ENCODE assay signal across 22 cellular contexts in the genomic region with DNA sequence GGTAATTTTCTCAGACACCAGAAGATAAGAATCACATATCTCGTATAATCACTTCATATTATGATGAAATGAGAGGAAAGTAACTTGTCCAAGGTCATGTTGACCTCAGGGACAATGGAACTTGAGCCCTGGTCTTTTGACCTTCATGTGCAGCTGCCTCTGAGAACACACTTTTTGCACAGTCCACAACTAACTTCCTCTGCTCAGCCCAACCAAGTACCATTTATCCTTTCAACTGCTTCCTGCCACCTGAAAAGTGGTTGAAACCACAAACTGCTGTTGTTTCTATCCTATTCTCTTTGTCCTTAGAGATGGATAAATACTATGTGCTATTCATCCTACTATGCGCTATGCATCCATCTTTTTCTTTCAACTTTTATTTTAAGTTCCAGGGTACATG. TPM values are rescaled to one million over a fixed set of nuclear protein-coding genes. Genes with fewer than 3 reads are reported as not detected.
A peak's percentile ranks its signal among the peaks of the same experiment; 100 is the strongest.
DNase-seq lines count a peak whose midpoint lies in the region; ATAC-seq and TF ChIP-seq lines count a peak whose summit lies in the region.
"Had no signal": no experiment of that assay in that cellular context is flagged by ENCODE, and none has a peak within 500 bp of the region (broad histone marks: within the 10 kb centered on the region; RNA-seq: fewer than 3 reads in every experiment).

No MANE protein-coding gene starts in this region.

- H3K4me2 ChIP-seq in MM.1S (ENCODE audit: low read depth, low read length): peak overlapping the region; percentile 50; the same call in 1 of the 2 replicates

- peak; percentile 37 for ATAC-seq in activated naive CD8-positive, alpha-beta T cell treated with anti-CD3 and anti-CD28 coated beads, Interleukin-2, amount 10 ng/mL, durations not matched to agents 7 days and 5 days (ENCODE audit: low read depth)
- no peak for ATAC-seq in activated naive CD8-positive, alpha-beta T cell treated with anti-CD3 and anti-CD28 coated beads, Interleukin-2, amount 50 U/mL, for 24 hours
- no peak for ATAC-seq in stimulated activated memory B cell treated with anti-CD40 and anti-IgM and Interleukin-4, amounts not matched to agents 10 μg/mL and 1 μg/mL and 100 μg/mL, for 72 hours

- no peaks in the 10 kb centered on the region for H3K36me3 ChIP-seq in MM.1S (replicated peaks; ENCODE audit: insufficient read depth, low read length)
- H3K36me3 ChIP-seq: thoracic aorta had no signal

- DNase-seq in activated naive CD8-positive, alpha-beta T cell treated with anti-CD3 and anti-CD28 coated beads, Interleukin-2, amount 10 ng/mL, durations not matched to agents 7 days and 5 days: no peak
- DNase-seq in activated naive CD8-positive, alpha-beta T cell treated with anti-CD3 and anti-CD28 coated beads, Interleukin-2, amount 50 U/mL, for 24 hours: no peak
- DNase-seq in MM.1S (peak; percentile 96), SW480 (ENCODE audit: low spot score) (peak; percentile 13), occipital lobe (lab: John Stamatoyannopoulos, UW) (no peak), NCI-H69 (lab: John Stamatoyannopoulos, UW) (no peak)
- no peak for DNase-seq in activated naive CD4-positive, alpha-beta T cell treated with anti-CD3 and anti-CD28 coated beads for 36 hours
- DNase-seq: activated CD4-positive, alpha-beta T cell treated with anti-CD3 and anti-CD28 coated beads, Interleukin-2, amount 50 U/mL, for 1 hour; activated gamma-delta T cell treated with Interleukin-2 at 50 U/mL for 16 hours; DMS 273 treated with DMSO at 0.1 percent for 48 hours; HCEC 1CT; Karpas-422; NCI-H1105 treated with DMSO at 0.1 percent for 48 hours; SIG-M5; stimulated activated naive CD4-positive, alpha-beta T cell treated with Interleukin-2 at 50 U/mL for 16 hours had no signal

- H3K9me3 ChIP-seq in MM.1S (replicated peaks; ENCODE audit: insufficient read depth, low read length): no peaks in the 10 kb centered on the region
- H3K9me3 ChIP-seq: thoracic aorta had no signal

- no peaks in the 10 kb centered on the region for H3K9me2 ChIP-seq in MM.1S (replicated peaks; ENCODE audit: insufficient read depth, low read length)

- H3K4me1 Mint-ChIP-seq in activated naive CD8-positive, alpha-beta T cell treated with anti-CD3 and anti-CD28 coated beads, Interleukin-2, amount 10 ng/mL, durations not matched to agents 7 days and 5 days: peaks cover 35% of the 10 kb centered on the region
- H3K4me1 Mint-ChIP-seq in activated naive CD8-positive, alpha-beta T cell treated with anti-CD3 and anti-CD28 coated beads, Interleukin-2, amount 50 U/mL, for 24 hours: peaks cover 27% of the 10 kb centered on the region
- peaks cover 39% of the 10 kb centered on the region for H3K4me1 Mint-ChIP-seq in stimulated activated memory B cell treated with anti-CD40 and anti-IgM and Interleukin-4, amounts not matched to agents 10 μg/mL and 1 μg/mL and 100 μg/mL, for 72 hours
- peaks cover 8% of the 10 kb centered on the region for H3K4me1 Mint-ChIP-seq in activated naive CD4-positive, alpha-beta T cell treated with anti-CD3 and anti-CD28 coated beads for 36 hours (ENCODE audit: low read depth)

- no peak overlapping the region for H3K4me3 ChIP-seq in MM.1S (ENCODE audit: low read length)
- H3K4me3 ChIP-seq: coronary artery, skin epidermis, thoracic aorta had no signal

- peaks cover 94% of the 10 kb centered on the region for H3K4me1 ChIP-seq in MM.1S (ENCODE audit: low read length)

- CTCF ChIA-PET in activated naive CD4-positive, alpha-beta T cell treated with anti-CD3 and anti-CD28 coated beads for 36 hours (lab: Charles Lee): interaction anchor here (8.9 kb wide), 1 partner anchor 163 kb away, joined by 241 read pairs; no protein-coding TSS in a partner anchor

- POLR2A ChIA-PET in activated naive CD8-positive, alpha-beta T cell treated with anti-CD3 and anti-CD28 coated beads, Interleukin-2, amount 10 ng/mL, durations not matched to agents 7 days and 5 days (lab: Charles Lee): no interaction called here

- H3K36me3 Mint-ChIP-seq in activated naive CD8-positive, alpha-beta T cell treated with anti-CD3 and anti-CD28 coated beads, Interleukin-2, amount 10 ng/mL, durations not matched to agents 7 days and 5 days: no peaks in the 10 kb centered on the region
- H3K36me3 Mint-ChIP-seq in activated naive CD8-positive, alpha-beta T cell treated with anti-CD3 and anti-CD28 coated beads, Interleukin-2, amount 50 U/mL, for 24 hours (ENCODE audit: low read depth): no peaks in the 10 kb centered on the region
- no peaks in the 10 kb centered on the region for H3K36me3 Mint-ChIP-seq in stimulated activated memory B cell treated with anti-CD40 and anti-IgM and Interleukin-4, amounts not matched to agents 10 μg/mL and 1 μg/mL and 100 μg/mL, for 72 hours
- no peaks in the 10 kb centered on the region for H3K36me3 Mint-ChIP-seq in activated naive CD4-positive, alpha-beta T cell treated with anti-CD3 and anti-CD28 coated beads for 36 hours (ENCODE audit: low read depth)
- H3K36me3 Mint-ChIP-seq: CD4-positive, CD25-positive, alpha-beta regulatory T cell had no signal

- no peaks in the 10 kb centered on the region for H3K79me2 ChIP-seq in MM.1S (ENCODE audit: low read length)

- peak overlapping the region; percentile 87 for H3K27ac ChIP-seq in MM.1S (ENCODE audit: low read length)
- H3K27ac ChIP-seq: coronary artery, skin epidermis, thoracic aorta had no signal

- intact Hi-C loops in activated naive CD4-positive, alpha-beta T cell treated with anti-CD3 and anti-CD28 coated beads for 36 hours (cut with micrococcal nuclease): loop anchor here (10.0 kb wide), 1 partner anchor 591 kb away; no protein-coding TSS in a partner anchor

- H3K27me3 ChIP-seq in MM.1S (replicated peaks; ENCODE audit: insufficient read depth, low read length): no peaks in the 10 kb centered on the region

- peaks cover 57% of the 10 kb centered on the region for H3F3A ChIP-seq in MM.1S (ENCODE audit: insufficient read depth, low read length)

- H3K4me3 Mint-ChIP-seq in activated naive CD8-positive, alpha-beta T cell treated with anti-CD3 and anti-CD28 coated beads, Interleukin-2, amount 10 ng/mL, durations not matched to agents 7 days and 5 days: peak overlapping the region; percentile 9
- H3K4me3 Mint-ChIP-seq in activated naive CD8-positive, alpha-beta T cell treated with anti-CD3 and anti-CD28 coated beads, Interleukin-2, amount 50 U/mL, for 24 hours: no peak overlapping the region
- no peak overlapping the region for H3K4me3 Mint-ChIP-seq in stimulated activated memory B cell treated with anti-CD40 and anti-IgM and Interleukin-4, amounts not matched to agents 10 μg/mL and 1 μg/mL and 100 μg/mL, for 72 hours
- H3K4me3 Mint-ChIP-seq in activated naive CD4-positive, alpha-beta T cell treated with anti-CD3 and anti-CD28 coated beads for 36 hours: no peak overlapping the region
- H3K4me3 Mint-ChIP-seq: CD4-positive, CD25-positive, alpha-beta regulatory T cell had no signal

- H3K9ac ChIP-seq in MM.1S (ENCODE audit: low read length): peak overlapping the region; percentile 59

- H2AFZ ChIP-seq in MM.1S (ENCODE audit: low read length): no peak overlapping the region

- TF ChIP-seq CTCF in MM.1S (IDR thresholded peaks at IDR 0.05; ENCODE audit: low read length): no peak

- peaks cover 19% of the 10 kb centered on the region for H3K27me3 Mint-ChIP-seq in activated naive CD8-positive, alpha-beta T cell treated with anti-CD3 and anti-CD28 coated beads, Interleukin-2, amount 10 ng/mL, durations not matched to agents 7 days and 5 days
- peaks cover 19% of the 10 kb centered on the region for H3K27me3 Mint-ChIP-seq in activated naive CD8-positive, alpha-beta T cell treated with anti-CD3 and anti-CD28 coated beads, Interleukin-2, amount 50 U/mL, for 24 hours
- peaks cover 20% of the 10 kb centered on the region for H3K27me3 Mint-ChIP-seq in stimulated activated memory B cell treated with anti-CD40 and anti-IgM and Interleukin-4, amounts not matched to agents 10 μg/mL and 1 μg/mL and 100 μg/mL, for 72 hours
- peaks cover 7% of the 10 kb centered on the region for H3K27me3 Mint-ChIP-seq in activated naive CD4-positive, alpha-beta T cell treated with anti-CD3 and anti-CD28 coated beads for 36 hours (ENCODE audit: low read depth)

- no peaks in the 10 kb centered on the region for H3K9me3 Mint-ChIP-seq in activated naive CD8-positive, alpha-beta T cell treated with anti-CD3 and anti-CD28 coated beads, Interleukin-2, amount 10 ng/mL, durations not matched to agents 7 days and 5 days
- H3K9me3 Mint-ChIP-seq in activated naive CD8-positive, alpha-beta T cell treated with anti-CD3 and anti-CD28 coated beads, Interleukin-2, amount 50 U/mL, for 24 hours: no peaks in the 10 kb centered on the region
- H3K9me3 Mint-ChIP-seq in stimulated activated memory B cell treated with anti-CD40 and anti-IgM and Interleukin-4, amounts not matched to agents 10 μg/mL and 1 μg/mL and 100 μg/mL, for 72 hours: no peaks in the 10 kb centered on the region
- H3K9me3 Mint-ChIP-seq in activated naive CD4-positive, alpha-beta T cell treated with anti-CD3 and anti-CD28 coated beads for 36 hours: no peaks in the 10 kb centered on the region
- H3K9me3 Mint-ChIP-seq: CD4-positive, CD25-positive, alpha-beta regulatory T cell had no signal

- H4K20me1 ChIP-seq in MM.1S (ENCODE audit: insufficient read depth, low read length): no peaks in the 10 kb centered on the region

- no peak overlapping the region for H3K27ac Mint-ChIP-seq in activated naive CD8-positive, alpha-beta T cell treated with anti-CD3 and anti-CD28 coated beads, Interleukin-2, amount 10 ng/mL, durations not matched to agents 7 days and 5 days
- H3K27ac Mint-ChIP-seq in activated naive CD8-positive, alpha-beta T cell treated with anti-CD3 and anti-CD28 coated beads, Interleukin-2, amount 50 U/mL, for 24 hours: no peak overlapping the region
- H3K27ac Mint-ChIP-seq in stimulated activated memory B cell treated with anti-CD40 and anti-IgM and Interleukin-4, amounts not matched to agents 10 μg/mL and 1 μg/mL and 100 μg/mL, for 72 hours: peak overlapping the region; percentile 33
- H3K27ac Mint-ChIP-seq in activated naive CD4-positive, alpha-beta T cell treated with anti-CD3 and anti-CD28 coated beads for 36 hours: no peak overlapping the region
- H3K27ac Mint-ChIP-seq: CD4-positive, CD25-positive, alpha-beta regulatory T cell had no signal

RNA-seq across cellular contexts. Expression of a gene that starts 2.3 kb away (rescaled TPM):
- not detected for total RNA-seq in activated naive CD8-positive, alpha-beta T cell treated with anti-CD3 and anti-CD28 coated beads, Interleukin-2, amount 10 ng/mL, durations not matched to agents 7 days and 5 days
- total RNA-seq in occipital lobe: 0.47 TPM
- total RNA-seq in activated naive CD4-positive, alpha-beta T cell treated with anti-CD3 and anti-CD28 coated beads for 36 hours: not detected
- total RNA-seq: CD4-positive, CD25-positive, alpha-beta regulatory T cell; glomerular endothelial cell; thoracic aorta had no signal

RNA-seq across cellular contexts. Expression of a gene that starts 9.1 kb away (rescaled TPM):
- total RNA-seq in activated naive CD8-positive, alpha-beta T cell treated with anti-CD3 and anti-CD28 coated beads, Interleukin-2, amount 10 ng/mL, durations not matched to agents 7 days and 5 days: not detected
- total RNA-seq in occipital lobe: not detected
- total RNA-seq in activated naive CD4-positive, alpha-beta T cell treated with anti-CD3 and anti-CD28 coated beads for 36 hours: not detected
- total RNA-seq: CD4-positive, CD25-positive, alpha-beta regulatory T cell; glomerular endothelial cell; T-helper 1 cell treated with Interleukin-12 subunit alpha and Interleukin-12 subunit beta and Interleukin-4 antibody, amounts not matched to agents 30 ng/mL and 1 ng/mL, for 36 hours had no signal

RNA-seq across cellular contexts. Expression of a gene that starts 46.1 kb away (rescaled TPM):
- total RNA-seq in activated naive CD8-positive, alpha-beta T cell treated with anti-CD3 and anti-CD28 coated beads, Interleukin-2, amount 10 ng/mL, durations not matched to agents 7 days and 5 days: not detected
- total RNA-seq in occipital lobe: 0.16 TPM
- not detected for total RNA-seq in activated naive CD4-positive, alpha-beta T cell treated with anti-CD3 and anti-CD28 coated beads for 36 hours
- total RNA-seq: CD4-positive, CD25-positive, alpha-beta regulatory T cell; T-helper 1 cell treated with Interleukin-12 subunit alpha and Interleukin-12 subunit beta and Interleukin-4 antibody, amounts not matched to agents 30 ng/mL and 1 ng/mL, for 36 hours had no signal

Comparison
In these comparisons a context has a peak if more than half of its experiments do, and no peak if none do; other contexts are left out.
1. DNase-seq: peak in MM.1S (single experiment) and SW480 (single experiment); none in activated naive CD8-positive, alpha-beta T cell treated with anti-CD3 and anti-CD28 coated beads, Interleukin-2, amount 10 ng/mL, durations not matched to agents 7 days and 5 days (single experiment), activated naive CD8-positive, alpha-beta T cell treated with anti-CD3 and anti-CD28 coated beads, Interleukin-2, amount 50 U/mL, for 24 hours (single experiment), occipital lobe (single experiment), NCI-H69 (single experiment) and activated naive CD4-positive, alpha-beta T cell treated with anti-CD3 and anti-CD28 coated beads for 36 hours (single experiment).